ENCODE assay signal across 21 cellular contexts in the genomic region with DNA sequence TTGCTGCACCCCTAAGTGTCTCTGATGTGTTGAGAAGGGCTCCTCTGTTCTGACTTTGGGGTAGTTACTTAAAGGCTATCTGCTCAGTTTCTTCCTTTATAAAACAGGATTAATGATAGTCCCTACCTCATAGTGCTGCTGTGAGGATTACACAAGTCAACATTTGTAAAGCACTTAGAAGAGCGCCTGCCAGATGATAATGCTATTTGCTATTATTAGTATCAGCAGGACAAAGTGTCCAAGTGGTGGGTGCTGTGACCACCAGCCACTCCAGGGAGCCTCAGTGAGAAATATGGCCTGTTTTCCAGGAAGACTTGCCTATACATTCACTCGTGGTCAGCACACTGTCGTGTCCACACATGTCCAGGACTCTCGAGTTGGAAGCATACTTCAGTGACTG. TPM values are rescaled to one million over a fixed set of nuclear protein-coding genes. Genes with fewer than 3 reads are reported as not detected.
"Had no signal": no experiment of that assay in that cellular context is flagged by ENCODE, and none has a peak within 500 bp of the region (broad histone marks: within the 10 kb centered on the region; RNA-seq: fewer than 3 reads in every experiment).

No MANE protein-coding gene starts in this region.

- H3K27ac ChIP-seq: gastrocnemius medialis, pancreas, suprapubic skin, transverse colon, uterus, VCaP had no signal

- H3K4me3 Mint-ChIP-seq: activated T-cell treated with anti-CD3 and anti-CD28 coated beads, Interleukin-2, amount 50 U/mL, for 72 hours; immature natural killer cell; naive thymus-derived CD4-positive, alpha-beta T cell; stimulated activated naive CD8-positive, alpha-beta T cell treated with anti-CD3 and anti-CD28 coated beads, Interleukin-15, amount 100 ng/mL, for 72 hours had no signal

- H3K4me1 ChIP-seq: gastrocnemius medialis, pancreas, transverse colon, uterus had no signal

- H3K4me1 Mint-ChIP-seq: immature natural killer cell had no signal

- H3K27ac Mint-ChIP-seq: activated T-cell treated with anti-CD3 and anti-CD28 coated beads, Interleukin-2, amount 50 U/mL, for 72 hours; immature natural killer cell; naive thymus-derived CD4-positive, alpha-beta T cell; stimulated activated naive CD8-positive, alpha-beta T cell treated with anti-CD3 and anti-CD28 coated beads, Interleukin-15, amount 100 ng/mL, for 72 hours had no signal

- H3K36me3 ChIP-seq: gastrocnemius medialis, pancreas, suprapubic skin, transverse colon, uterus had no signal

- ATAC-seq: activated T-cell treated with anti-CD3 and anti-CD28 coated beads, Interleukin-2, amount 50 U/mL, for 72 hours; gastrocnemius medialis; naive thymus-derived CD4-positive, alpha-beta T cell; pancreas had no signal

- H3K9me3 Mint-ChIP-seq: activated T-cell treated with anti-CD3 and anti-CD28 coated beads, Interleukin-2, amount 50 U/mL, for 72 hours; immature natural killer cell; stimulated activated naive CD8-positive, alpha-beta T cell treated with anti-CD3 and anti-CD28 coated beads, Interleukin-15, amount 100 ng/mL, for 72 hours had no signal

- H3K27me3 ChIP-seq: uterus had no signal

- H3K36me3 Mint-ChIP-seq: immature natural killer cell; naive thymus-derived CD4-positive, alpha-beta T cell had no signal

- H3K9me3 ChIP-seq: gastrocnemius medialis, pancreas, suprapubic skin, transverse colon, uterus had no signal

- H3K4me3 ChIP-seq: gastrocnemius medialis, pancreas, suprapubic skin, transverse colon, uterus had no signal

- DNase-seq: activated CD4-positive, alpha-beta T cell treated with anti-CD3 and anti-CD28 coated beads for 1 hour; activated CD8-positive, alpha-beta memory T cell treated with anti-CD3 and anti-CD28 coated beads for 24 hours; activated CD8-positive, alpha-beta memory T cell treated with anti-CD3 and anti-CD28 coated beads, Interleukin-2, amount 50 U/mL, for 48 hours; activated effector memory CD4-positive, alpha-beta T cell treated with anti-CD3 and anti-CD28 coated beads, Interleukin-2, amount 50 U/mL, for 16 hours; activated naive CD4-positive, alpha-beta T cell treated with anti-CD3 and anti-CD28 coated beads, Interleukin-2, amount 50 U/mL, for 16 hours; activated T-cell treated with anti-CD3 and anti-CD28 coated beads, Interleukin-2, amount 50 U/mL, for 72 hours; aorta; cortex of kidney; gastrocnemius medialis; head of caudate nucleus; immature natural killer cell; kidney glomerular epithelial cell; mesenchymal stem cell; naive thymus-derived CD4-positive, alpha-beta T cell; pancreas; stimulated activated naive CD8-positive, alpha-beta T cell treated with anti-CD3 and anti-CD28 coated beads, Interleukin-15, amount 100 ng/mL, for 72 hours; T-helper 2 cell; transverse colon; uterus had no signal

RNA-seq across cellular contexts. Expression of a gene that starts 16.2 kb away (rescaled TPM):
- total RNA-seq: aorta, gastrocnemius medialis had no signal
- polyA plus RNA-seq: immature natural killer cell; naive thymus-derived CD4-positive, alpha-beta T cell had no signal
